Comparison of ENCODE assay signal across 1 cellular context in the genomic region with DNA sequence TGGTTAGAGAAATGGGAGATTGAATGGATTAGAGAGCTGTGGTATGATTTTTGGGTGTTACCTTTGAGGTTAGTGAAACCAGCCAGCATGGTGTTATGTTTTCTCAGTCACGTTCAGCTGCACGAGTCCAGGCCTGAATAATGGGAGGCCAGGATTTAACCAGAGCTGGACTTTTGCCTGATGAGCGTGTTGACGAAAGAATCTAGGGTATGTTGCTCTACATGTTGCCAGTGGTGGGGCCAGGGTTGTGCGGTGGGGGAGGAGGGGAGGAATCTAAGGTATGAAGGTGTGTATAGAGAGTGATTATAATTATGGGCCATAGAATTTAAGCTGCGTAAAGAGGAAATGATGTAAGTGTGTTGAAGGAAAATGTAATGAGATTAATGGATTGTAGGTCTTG.
TF ChIP-seq lines count a peak whose summit lies in the region.

No MANE protein-coding gene starts in this region.

TF ChIP-seq in Ishikawa, 13 proteins besides CTCF, POLR2A, EP300 and RAD21:
- TF ChIP-seq TCF12 (IDR thresholded peaks at IDR 0.05; ENCODE audit: low read depth): peak; percentile 97
- 0 out of 2 replicates have a peak, but pooled peaks have one; percentile 50 for TF ChIP-seq YY1 (IDR thresholded peaks at IDR 0.05; ENCODE audit: low read depth)
- peak; percentile 92 for TF ChIP-seq FOXM1 (IDR thresholded peaks at IDR 0.05; ENCODE audit: borderline replicate concordance, low read depth)
- TF ChIP-seq NFIC (IDR thresholded peaks at IDR 0.05): peak; percentile 90
- TF ChIP-seq CEBPB (IDR thresholded peaks at IDR 0.05): peak; percentile 67
- peak; percentile 99 for TF ChIP-seq TEAD4 (IDR thresholded peaks at IDR 0.05)
- no peak; the same call in 1 of the 2 replicates for TF ChIP-seq CREB1 (IDR thresholded peaks at IDR 0.05; ENCODE audit: low read depth)
- peak; percentile 21; the same call in 1 of the 2 replicates for TF ChIP-seq TAF1 (IDR thresholded peaks at IDR 0.05; ENCODE audit: low read depth)
- no peak for TF ChIP-seq ZBTB7A (IDR thresholded peaks at IDR 0.05; ENCODE audit: low read depth)
- no peak for TF ChIP-seq USF1 (IDR thresholded peaks at IDR 0.05)
- TF ChIP-seq EGR1 (IDR thresholded peaks at IDR 0.05): no peak
- peak; percentile 85 for TF ChIP-seq MAX (IDR thresholded peaks at IDR 0.05)
- no peak for TF ChIP-seq REST (IDR thresholded peaks at IDR 0.05; ENCODE audit: low read depth)
